In genomic region chr4:100935090-100935489, GRCh38 we compare ENCODE assay signal across 9 cellular contexts.
DNase-seq lines count a peak whose midpoint lies in the region; ATAC-seq and TF ChIP-seq lines count a peak whose summit lies in the region.
"Had no signal": no experiment of that assay in that cellular context is flagged by ENCODE, and none has a peak within 500 bp of the region (broad histone marks: within the 10 kb centered on the region; RNA-seq: fewer than 3 reads in every experiment).

No MANE protein-coding gene starts in this region.

- TF ChIP-seq CTCF in chondrocyte (IDR thresholded peaks at IDR 0.05) (peak; percentile 69), retinal pigment epithelial cell (conservative IDR thresholded peaks at IDR 0.05; ENCODE audit: low read depth, low read length) (peak; percentile 49), GM13976 (IDR thresholded peaks at IDR 0.05; ENCODE audit: borderline replicate concordance, control extremely low read depth, extremely low read depth, insufficient read depth, missing control alignments) (no peak)

- H3K9me3 Mint-ChIP-seq in chondrocyte (ENCODE audit: low read depth) = peaks cover 10% of the 10 kb centered on the region

- in situ Hi-C loops in KBM-7 (cut with MboI; ENCODE audit: low pct_unique_long_range_greater_than_20kb, low sequenced_read_pairs) (no loop called here), GM13976 (cut with MboI; ENCODE audit: low sequenced_read_pairs, unreplicated experiment) (no loop called here)

- H3K27ac Mint-ChIP-seq in chondrocyte (ENCODE audit: unreplicated experiment) = no peak overlapping the region

- H3K36me3 Mint-ChIP-seq in chondrocyte (ENCODE audit: low read depth) = no peaks in the 10 kb centered on the region

- ATAC-seq in HG03520 (IDR thresholded peaks at IDR 0.05; ENCODE audit: unreplicated experiment) = no peak

- no peak overlapping the region for H3K4me3 Mint-ChIP-seq in chondrocyte (ENCODE audit: unreplicated experiment)

- peaks cover 2% of the 10 kb centered on the region for H3K27me3 Mint-ChIP-seq in chondrocyte (ENCODE audit: low read depth)

- no peak overlapping the region for H3K4me3 ChIP-seq in retinal pigment epithelial cell (ENCODE audit: low read length)
- H3K4me3 ChIP-seq: BLaER1 had no signal

- no peaks in the 10 kb centered on the region for H3K4me1 Mint-ChIP-seq in chondrocyte (ENCODE audit: low read depth)

- DNase-seq in NCI-H1694 treated with DMSO at 0.1 percent for 48 hours (lab: John Stamatoyannopoulos, UW) (peak; percentile 30), NCI-H1694 (lab: John Stamatoyannopoulos, UW) (no peak), KBM-7 (peak; percentile 4), chondrocyte (ENCODE audit: low spot score) (no peak), retinal pigment epithelial cell (ENCODE audit: low read depth) (no peak), CD1c-positive myeloid dendritic cell (ENCODE audit: extremely low spot score) (no peak), GM13976 (ENCODE audit: low spot score) (no peak)

Comparison
In these comparisons a context has a peak if more than half of its experiments do, and no peak if none do; other contexts are left out.
1. DNase-seq: peak in NCI-H1694 treated with DMSO at 0.1 percent for 48 hours (single experiment) and KBM-7 (single experiment); none in NCI-H1694 (single experiment), chondrocyte (single experiment), retinal pigment epithelial cell (single experiment), CD1c-positive myeloid dendritic cell (single experiment) and GM13976 (single experiment).